1 cellular context compared by ENCODE assay signal in genomic region chr2:120775801-120776589, GRCh38.
TF ChIP-seq lines count a peak whose summit lies in the region.

No MANE protein-coding gene starts in this region.

TF ChIP-seq in H1, 55 proteins besides CTCF, POLR2A, EP300 and RAD21 (continued from another document):
- TF ChIP-seq PHF8 (conservative IDR thresholded peaks at IDR 0.05; ENCODE audit: low read depth, low read length) (no peak), KDM4A (IDR thresholded peaks at IDR 0.05; ENCODE audit: low read depth, low read length, severe bottlenecking) (no peak), YY1 (IDR thresholded peaks at IDR 0.05; ENCODE audit: low read depth, low read length) (no peak), GTF2F1 (IDR thresholded peaks at IDR 0.05; ENCODE audit: borderline replicate concordance, low read depth, low read length) (no peak), SP1 (IDR thresholded peaks at IDR 0.05; ENCODE audit: low read depth, low read length) (no peak), NANOG (IDR thresholded peaks at IDR 0.05; ENCODE audit: insufficient read depth, low read depth, low read length, poor library complexity, severe bottlenecking) (no peak), CHD7 (IDR thresholded peaks at IDR 0.05; ENCODE audit: insufficient replicate concordance, low read length) (no peak), CHD2 (IDR thresholded peaks at IDR 0.05; ENCODE audit: low read length) (no peak), HDAC2 (IDR thresholded peaks at IDR 0.05; ENCODE audit: borderline replicate concordance in 1 of 2, low read depth in 2 of 2, low read length in 2 of 2) (no peak), GABPA (IDR thresholded peaks at IDR 0.05; ENCODE audit: borderline replicate concordance, insufficient read depth, low read length) (no peak), POU5F1 (IDR thresholded peaks at IDR 0.05; ENCODE audit: low read depth, low read length) (no peak), E2F6 (IDR thresholded peaks at IDR 0.05) (no peak), TAF7 (optimal IDR thresholded peaks at IDR 0.05; ENCODE audit: borderline replicate concordance, low read depth, low read length) (no peak)
TF ChIP-seq in H1: peak in this region for 0.
